Comparison of ENCODE assay signal across 8 cellular contexts in genomic region chr18:77055429-77056310, GRCh38.
A peak's percentile ranks its signal among the peaks of the same experiment; 100 is the strongest.
DNase-seq lines count a peak whose midpoint lies in the region; ATAC-seq and TF ChIP-seq lines count a peak whose summit lies in the region.

No MANE protein-coding gene starts in this region.

- H3K4me2 ChIP-seq in Loucy (ENCODE audit: low read depth, low read length, poor library complexity, severe bottlenecking) = peak overlapping the region; percentile 72

- H3K79me2 ChIP-seq in Loucy (ENCODE audit: insufficient read depth, low read length) = peaks cover 24% of the 10 kb centered on the region; the same call in 1 of the 2 replicates

- peaks cover 5% of the 10 kb centered on the region for H3F3A ChIP-seq in Loucy (ENCODE audit: low read depth)

- peak overlapping the region; percentile 98 for H3K27ac Mint-ChIP-seq in CD8-positive, alpha-beta T cell
- H3K27ac Mint-ChIP-seq in dendritic cell treated with granulocyte-macrophage colony-stimulating factor and Interleukin-4, amounts not matched to agents 40 ng/mL and 50 ng/mL, for 4 days = peak overlapping the region; percentile 97
- H3K27ac Mint-ChIP-seq in nephron progenitor cell = peak overlapping the region; percentile 65

- peaks cover 78% of the 10 kb centered on the region for H3K4me1 Mint-ChIP-seq in CD8-positive, alpha-beta T cell (ENCODE audit: low read depth)
- peaks cover 81% of the 10 kb centered on the region for H3K4me1 Mint-ChIP-seq in dendritic cell treated with granulocyte-macrophage colony-stimulating factor and Interleukin-4, amounts not matched to agents 40 ng/mL and 50 ng/mL, for 4 days (ENCODE audit: low read depth)
- peaks cover 50% of the 10 kb centered on the region for H3K4me1 Mint-ChIP-seq in nephron progenitor cell

- H3K27ac ChIP-seq in CD8-positive, alpha-beta T cell (ENCODE audit: low read depth, low read length) = peak overlapping the region; percentile 80

- H2AFZ ChIP-seq in Loucy (ENCODE audit: low read length) = no peak overlapping the region

- peaks cover 21% of the 10 kb centered on the region for H3K36me3 Mint-ChIP-seq in CD8-positive, alpha-beta T cell
- peaks cover 56% of the 10 kb centered on the region for H3K36me3 Mint-ChIP-seq in dendritic cell treated with granulocyte-macrophage colony-stimulating factor and Interleukin-4, amounts not matched to agents 40 ng/mL and 50 ng/mL, for 4 days (ENCODE audit: low read depth)
- H3K36me3 Mint-ChIP-seq in nephron progenitor cell (ENCODE audit: low read depth) = no peaks in the 10 kb centered on the region

- H3K4me3 ChIP-seq in CD8-positive, alpha-beta T cell (ENCODE audit: low read depth, low read length) = no peak overlapping the region
- H3K4me3 ChIP-seq in Loucy (ENCODE audit: low read length, poor library complexity, severe bottlenecking) = peak overlapping the region; percentile 58

- no peak for DNase-seq in CD8-positive, alpha-beta T cell
- DNase-seq in nephron progenitor cell = no peak
- DNase-seq in islet precursor cell = no peak
- DNase-seq in LoVo (ENCODE audit: low spot score) = no peak
- no peak for DNase-seq in iPS-NIHi11 (ENCODE audit: low spot score)

- intact Hi-C loops in CD8-positive, alpha-beta T cell (cut with DNase I, micrococcal nuclease) = loop anchor here (1.0 to 5.0 kb wide), 6 partner anchors 11 to 253 kb away; partner anchors contain the start of gene MBP (in 1 of the 2)
- intact Hi-C loops in dendritic cell treated with granulocyte-macrophage colony-stimulating factor and Interleukin-4, amounts not matched to agents 40 ng/mL and 50 ng/mL, for 4 days (cut with micrococcal nuclease) = loop anchor here (2.0 to 5.0 kb wide), 4 partner anchors 51 to 133 kb away; no protein-coding TSS in a partner anchor

- H3K9me2 ChIP-seq in Loucy (replicated peaks; ENCODE audit: low read depth, low read length) = no peaks in the 10 kb centered on the region

- POLR2A ChIA-PET in CD8-positive, alpha-beta T cell (lab: Charles Lee) = interaction anchor here (0.7 to 3.2 kb wide), 10 partner anchors 7 to 155 kb away, joined by 3 to 27 read pairs (median 4); partner anchors contain the start of gene MBP

- H3K36me3 ChIP-seq in CD8-positive, alpha-beta T cell (ENCODE audit: insufficient read depth, low read length) = no peaks in the 10 kb centered on the region
- H3K36me3 ChIP-seq in Loucy (ENCODE audit: insufficient read depth, low read length) = no peaks in the 10 kb centered on the region

- H3K9me3 ChIP-seq in CD8-positive, alpha-beta T cell (ENCODE audit: low read length) = no peaks in the 10 kb centered on the region
- H3K9me3 ChIP-seq in Loucy (ENCODE audit: insufficient read depth, low read depth, low read length) = no peaks in the 10 kb centered on the region

- no peaks in the 10 kb centered on the region for H3K9me3 Mint-ChIP-seq in CD8-positive, alpha-beta T cell
- H3K9me3 Mint-ChIP-seq in dendritic cell treated with granulocyte-macrophage colony-stimulating factor and Interleukin-4, amounts not matched to agents 40 ng/mL and 50 ng/mL, for 4 days = no peaks in the 10 kb centered on the region
- H3K9me3 Mint-ChIP-seq in nephron progenitor cell = no peaks in the 10 kb centered on the region

- H3K4me1 ChIP-seq in CD8-positive, alpha-beta T cell (ENCODE audit: insufficient read depth, low read length) = peaks cover 72% of the 10 kb centered on the region
- H3K4me1 ChIP-seq in Loucy (ENCODE audit: insufficient read depth, low read length, poor library complexity, severe bottlenecking) = peaks cover 72% of the 10 kb centered on the region

- no peak for ATAC-seq in CD8-positive, alpha-beta T cell
- no peak for ATAC-seq in GM21360 (IDR thresholded peaks at IDR 0.05; ENCODE audit: unreplicated experiment)

- CTCF ChIA-PET in CD8-positive, alpha-beta T cell (lab: Charles Lee) = interaction anchor here (0.7 to 5.0 kb wide), 21 partner anchors 8 to 263 kb away, joined by 3 to 42 read pairs (median 4); no protein-coding TSS in a partner anchor

- no peaks in the 10 kb centered on the region for H4K20me1 ChIP-seq in Loucy (ENCODE audit: insufficient read depth, low read length, poor library complexity, severe bottlenecking)

- no peak for TF ChIP-seq CTCF in CD8-positive, alpha-beta T cell (IDR thresholded peaks at IDR 0.05)
- no peak for TF ChIP-seq CTCF in Loucy (conservative IDR thresholded peaks at IDR 0.05; ENCODE audit: low read length)
- TF ChIP-seq CTCF in nephron progenitor cell (IDR thresholded peaks at IDR 0.05) = no peak

- peak overlapping the region; percentile 89 for H3K9ac ChIP-seq in Loucy (ENCODE audit: low read depth, low read length, poor library complexity, severe bottlenecking)

- H3K4me3 Mint-ChIP-seq in CD8-positive, alpha-beta T cell = peak overlapping the region; percentile 72
- H3K4me3 Mint-ChIP-seq in dendritic cell treated with granulocyte-macrophage colony-stimulating factor and Interleukin-4, amounts not matched to agents 40 ng/mL and 50 ng/mL, for 4 days = peak overlapping the region; percentile 25
- peak overlapping the region; percentile 5 for H3K4me3 Mint-ChIP-seq in nephron progenitor cell

- H3K27me3 ChIP-seq in CD8-positive, alpha-beta T cell (ENCODE audit: insufficient read depth, low read length) = no peaks in the 10 kb centered on the region
- H3K27me3 ChIP-seq in Loucy (ENCODE audit: insufficient read depth, low read length, poor library complexity, severe bottlenecking) = no peaks in the 10 kb centered on the region

- H3K27me3 Mint-ChIP-seq in CD8-positive, alpha-beta T cell (ENCODE audit: low read depth) = no peaks in the 10 kb centered on the region
- H3K27me3 Mint-ChIP-seq in dendritic cell treated with granulocyte-macrophage colony-stimulating factor and Interleukin-4, amounts not matched to agents 40 ng/mL and 50 ng/mL, for 4 days = no peaks in the 10 kb centered on the region
- peaks cover 14% of the 10 kb centered on the region for H3K27me3 Mint-ChIP-seq in nephron progenitor cell (ENCODE audit: low read depth, poor library complexity)

Comparison
In these comparisons a context has a peak if more than half of its experiments do, and no peak if none do; other contexts are left out.
1. H3K4me3 Mint-ChIP-seq: peak in every context shown above with its lines; median percentile 72 in CD8-positive, alpha-beta T cell; 25 in dendritic cell treated with granulocyte-macrophage colony-stimulating factor and Interleukin-4, amounts not matched to agents 40 ng/mL and 50 ng/mL, for 4 days; 5 in nephron progenitor cell.